In the genomic region with DNA sequence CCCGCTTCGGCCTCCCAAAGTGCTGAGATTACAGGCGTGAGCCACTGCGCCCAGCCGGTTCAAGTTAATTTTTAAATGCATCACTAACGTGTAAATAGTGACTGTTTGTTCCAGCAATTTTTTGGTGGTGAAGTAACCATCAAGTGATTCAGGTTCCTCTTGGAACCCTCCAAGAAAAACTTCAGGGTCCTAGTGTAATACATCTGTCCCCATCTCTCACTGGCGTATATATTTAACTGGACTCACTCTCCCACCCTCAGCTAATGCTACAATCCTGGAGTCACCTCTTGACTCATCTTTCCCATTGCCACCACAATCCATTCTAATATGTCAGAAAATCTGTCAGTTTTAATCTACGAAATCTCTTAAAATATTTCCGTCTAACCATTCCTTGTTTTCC, we compare ENCODE assay signal across 31 cellular contexts. TPM values are rescaled to one million over a fixed set of nuclear protein-coding genes. Genes with fewer than 3 reads are reported as not detected.
DNase-seq lines count a peak whose midpoint lies in the region; ATAC-seq, FAIRE-seq and TF ChIP-seq lines count a peak whose summit lies in the region.
"Had no signal": no experiment of that assay in that cellular context is flagged by ENCODE, and none has a peak within 500 bp of the region (broad histone marks: within the 10 kb centered on the region; RNA-seq: fewer than 3 reads in every experiment).

No MANE protein-coding gene starts in this region.

- peak overlapping the region; percentile 84 for H3K27ac Mint-ChIP-seq in Calu3 (ENCODE audit: unreplicated experiment)
- H3K27ac Mint-ChIP-seq: CD8-positive, alpha-beta T cell had no signal

- no peaks in the 10 kb centered on the region for H3K36me3 ChIP-seq in kidney epithelial cell (ENCODE audit: control insufficient read depth, insufficient read depth, low read length)

- no peaks in the 10 kb centered on the region for H3K27me3 Mint-ChIP-seq in Calu3 (ENCODE audit: unreplicated experiment)

- ATAC-seq in GM21390 (IDR thresholded peaks at IDR 0.05; ENCODE audit: unreplicated experiment): no peak
- ATAC-seq: CD8-positive, alpha-beta T cell; HCT116; HepG2 had no signal

- H3K36me3 Mint-ChIP-seq in Calu3 (ENCODE audit: insufficient read depth, unreplicated experiment): peaks cover 24% of the 10 kb centered on the region
- H3K36me3 Mint-ChIP-seq: CD8-positive, alpha-beta T cell had no signal

- TF ChIP-seq POLR2A in GM12892 (IDR thresholded peaks at IDR 0.05; ENCODE audit: low read depth, low read length): no peak

- no peak overlapping the region for H3K4me3 ChIP-seq in kidney epithelial cell (ENCODE audit: low read depth, low read length)
- H3K4me3 ChIP-seq: PC-9, SK-N-MC had no signal

- H3K27me3 ChIP-seq in kidney epithelial cell (ENCODE audit: control insufficient read depth, insufficient read depth, low read length): no peaks in the 10 kb centered on the region

- peak; percentile 8 for DNase-seq in Calu3
- peak; percentile 8 for DNase-seq in RKO (ENCODE audit: low spot score)
- peak; percentile 69 for DNase-seq in kidney epithelial cell (ENCODE audit: low read depth)
- DNase-seq in renal cortical epithelial cell (ENCODE audit: low read depth): peak; percentile 89
- no peak for DNase-seq in GM19239 (ENCODE audit: insufficient read length, low spot score)
- DNase-seq in GM12892 (ENCODE audit: insufficient read length): no peak
- DNase-seq: C1 segment of cervical spinal cord; CD8-positive, alpha-beta T cell; DMS153; DND-41; Kasumi-1; MV-4-11; NCI-H1105; NCI-H1436 treated with DMSO at 0.1 percent for 48 hours; NCI-H187 treated with DMSO at 0.1 percent for 48 hours; NCI-H2171 treated with DMSO at 0.1 percent for 48 hours; NCI-H345; NCI-H510A treated with DMSO at 0.1 percent for 48 hours; NCI-H82; NK-92 treated with Interleukin-12 subunit alpha and Interleukin-12 subunit beta, amount 100 ng/mL, for 24 hours; PC-9; SHP77 had no signal

- H3K9me3 Mint-ChIP-seq in Calu3 (ENCODE audit: low read depth, unreplicated experiment): peaks cover 11% of the 10 kb centered on the region

- intact Hi-C loops in Calu3 (cut with micrococcal nuclease; ENCODE audit: unreplicated experiment): loop anchor here (5.0 kb wide), 1 partner anchor 59 kb away; the partner anchor contains the start of gene GCC2

- H3K4me1 Mint-ChIP-seq in Calu3 (ENCODE audit: low read depth, unreplicated experiment): peaks cover 45% of the 10 kb centered on the region

- H3K4me3 Mint-ChIP-seq in Calu3 (ENCODE audit: low read depth, unreplicated experiment): peak overlapping the region; percentile 3
- H3K4me3 Mint-ChIP-seq: CD8-positive, alpha-beta T cell had no signal

- no TSS peak for BruUV-seq in Calu3 (replicated peaks; lab: Mats Ljungman, UMichigan)

- TF ChIP-seq CTCF in Calu3 (IDR thresholded peaks at IDR 0.05; ENCODE audit: unreplicated experiment): no peak
- no peak for TF ChIP-seq CTCF in kidney epithelial cell (IDR thresholded peaks at IDR 0.05; ENCODE audit: insufficient read depth, low read length, poor library complexity, severe bottlenecking)

- CTCF ChIA-PET in Calu3 (lab: Charles Lee): interaction anchor here (0.6 kb wide), 2 partner anchors 294 to 1275 kb away, joined by 3 to 5 read pairs; no protein-coding TSS in a partner anchor

- FAIRE-seq in GM19239 (lab: Jason Lieb, UNC): no peak
- no peak for FAIRE-seq in GM12892 (lab: Jason Lieb, UNC)
- FAIRE-seq: A204.1, G401.6, HepG2 had no signal

RNA-seq across cellular contexts. Expression of gene SULT1C4, which starts 10.3 kb away (rescaled TPM):
- total RNA-seq in Calu3 (2022): not detected in 2 replicates
- total RNA-seq in kidney epithelial cell: 33.3 and 37.7 TPM in 2 replicates
- 37.2 and 47.7 TPM in 2 replicates for total RNA-seq in renal cortical epithelial cell
- not detected for polyA plus RNA-seq in GM12892 (2012; ENCODE audit: missing spikeins)
- total RNA-seq: CD8-positive, alpha-beta T cell; HT1080; M059J; PC-9; T-helper 1 cell treated with Interleukin-12 subunit alpha and Interleukin-12 subunit beta and Interleukin-4 antibody, amounts not matched to agents 30 ng/mL and 1 ng/mL, for 36 hours had no signal

Comparison
In these comparisons a context has a peak if more than half of its experiments do, and no peak if none do; other contexts are left out.
1. DNase-seq: peak in Calu3 (single experiment), RKO (single experiment), kidney epithelial cell (single experiment) and renal cortical epithelial cell (single experiment); none in GM19239 (single experiment) and GM12892 (single experiment).
2. RNA of gene SULT1C4, which starts 10.3 kb away (total RNA-seq): 37.2 to 47.7 TPM in renal cortical epithelial cell and 33.3 to 37.7 TPM in kidney epithelial cell; not detected in Calu3; every median in the first group is over 10 times any median in the second.